9 cellular contexts compared by ENCODE assay signal in genomic region chr19:6362351-6362801, GRCh38. TPM values are rescaled to one million over a fixed set of nuclear protein-coding genes. Genes with fewer than 3 reads are reported as not detected.
DNase-seq lines count a peak whose midpoint lies in the region; ATAC-seq and TF ChIP-seq lines count a peak whose summit lies in the region.
"Had no signal": no experiment of that assay in that cellular context is flagged by ENCODE, and none has a peak within 500 bp of the region (broad histone marks: within the 10 kb centered on the region; RNA-seq: fewer than 3 reads in every experiment).

No MANE protein-coding gene starts in this region.

- no peaks in the 10 kb centered on the region for H4K20me1 ChIP-seq in Karpas-422 (ENCODE audit: insufficient read depth, low read depth, low read length)

- peak overlapping the region; percentile 98 for H3K4me2 ChIP-seq in Karpas-422 (ENCODE audit: low read depth, low read length, poor library complexity, severe bottlenecking)

- intact Hi-C loops in lower lobe of right lung (cut with DNase I): no loop called here
- intact Hi-C loops in tibial artery (cut with DNase I; ENCODE audit: low total_unique reads): no loop called here

- no peaks in the 10 kb centered on the region for H3K27me3 ChIP-seq in Karpas-422 (ENCODE audit: low read length)
- H3K27me3 ChIP-seq in lower lobe of right lung (ENCODE audit: low read depth): no peaks in the 10 kb centered on the region
- no peaks in the 10 kb centered on the region for H3K27me3 ChIP-seq in tibial artery

- H3K4me1 ChIP-seq in Karpas-422 (ENCODE audit: low read length): peaks cover 7% of the 10 kb centered on the region
- H3K4me1 ChIP-seq in lower lobe of right lung: peaks cover 18% of the 10 kb centered on the region
- H3K4me1 ChIP-seq in tibial artery: peaks cover 0 to 13% (median 9%) of the 10 kb centered on the region in 4 donors

- in situ Hi-C loops in ACHN (cut with HindIII; ENCODE audit: low pct_ligation_motif_present, low pct_unique_long_range_greater_than_20kb, low sequenced_read_pairs): no loop called here
- in situ Hi-C loops in astrocyte of the cerebellum (cut with HindIII; ENCODE audit: low sequenced_read_pairs): no loop called here

- H3K27ac ChIP-seq in Karpas-422 (ENCODE audit: low read length) (peak overlapping the region; percentile 55), lower lobe of right lung (peak overlapping the region; percentile 91), tibial artery (peak overlapping the region; percentile 83 to 97)

- peaks cover 21% of the 10 kb centered on the region for H3K79me2 ChIP-seq in Karpas-422 (ENCODE audit: low read length)

- H3K36me3 ChIP-seq in Karpas-422 (ENCODE audit: insufficient read depth, low read length): peaks cover 12% of the 10 kb centered on the region
- peaks cover 45% of the 10 kb centered on the region for H3K36me3 ChIP-seq in lower lobe of right lung
- H3K36me3 ChIP-seq in tibial artery: peaks cover 34 to 40% (median 34%) of the 10 kb centered on the region in 3 donors

- H3K9ac ChIP-seq in Karpas-422 (ENCODE audit: low read length): peak overlapping the region; percentile 90

- ATAC-seq in lower lobe of right lung (no peak), HG02678 (IDR thresholded peaks at IDR 0.05; ENCODE audit: unreplicated experiment) (no peak)

- DNase-seq in ACHN (peak; percentile 2), Karpas-422 (peak; percentile 46), astrocyte of the cerebellum (ENCODE audit: low read depth) (no peak), lower lobe of right lung (no peak), tibial artery (no peak), NCI-H1694 treated with DMSO at 0.1 percent for 48 hours (lab: John Stamatoyannopoulos, UW) (no peak), cortex of kidney (lab: John Stamatoyannopoulos, UW) (no peak)

- no peaks in the 10 kb centered on the region for H3K9me3 ChIP-seq in Karpas-422 (ENCODE audit: low read length)
- no peaks in the 10 kb centered on the region for H3K9me3 ChIP-seq in lower lobe of right lung
- no peaks in the 10 kb centered on the region for H3K9me3 ChIP-seq in tibial artery

- H3K9me2 ChIP-seq in Karpas-422 (replicated peaks; ENCODE audit: insufficient read depth, low read length): no peaks in the 10 kb centered on the region

- TF ChIP-seq CTCF in astrocyte of the cerebellum (IDR thresholded peaks at IDR 0.05; ENCODE audit: low read depth, low read length, missing control alignments) (no peak), lower lobe of right lung (IDR thresholded peaks at IDR 0.05) (no peak), tibial artery (IDR thresholded peaks at IDR 0.05) (no peak)

- H3K4me3 ChIP-seq in Karpas-422 (ENCODE audit: low read length): peak overlapping the region; percentile 92
- H3K4me3 ChIP-seq in astrocyte of the cerebellum (ENCODE audit: low read depth, low read length): peak overlapping the region; percentile 59
- peak overlapping the region; percentile 95 for H3K4me3 ChIP-seq in lower lobe of right lung
- peak overlapping the region; percentile 76 to 98 for H3K4me3 ChIP-seq in tibial artery

- H2AFZ ChIP-seq in Karpas-422 (ENCODE audit: low read length): peak overlapping the region; percentile 26; the same call in 1 of the 2 replicates

RNA-seq across cellular contexts. Expression of gene CLPP, which starts 1.0 kb away (rescaled TPM):
- 52.1 and 128 TPM in 2 replicates for total RNA-seq in Karpas-422 (2014; rRNA removed; shearing (Covaris generic); ENCODE audit: low replicate concordance)
- 48.7 TPM for total RNA-seq in lower lobe of right lung

RNA-seq across cellular contexts. Expression of gene ALKBH7, which starts 10.2 kb away (rescaled TPM):
- total RNA-seq in Karpas-422 (2014; rRNA removed; shearing (Covaris generic); ENCODE audit: low replicate concordance): 94.7 and 95.7 TPM in 2 replicates
- total RNA-seq in lower lobe of right lung: 61.5 TPM

RNA-seq across cellular contexts. Expression of gene PSPN, which starts 13.4 kb away (rescaled TPM):
- 0.76 and 1.0 TPM in 2 replicates for total RNA-seq in Karpas-422 (2014; rRNA removed; shearing (Covaris generic); ENCODE audit: low replicate concordance)
- 2.2 TPM for total RNA-seq in lower lobe of right lung

RNA-seq across cellular contexts. Expression of gene ACER1, which starts 29.0 kb away (rescaled TPM):
- total RNA-seq in Karpas-422 (2014; rRNA removed; shearing (Covaris generic); ENCODE audit: low replicate concordance): not detected in 2 replicates
- not detected for total RNA-seq in lower lobe of right lung
- total RNA-seq: lung microvascular endothelial cell had no signal

RNA-seq across cellular contexts. Expression of gene GTF2F1, which starts 30.6 kb away (rescaled TPM):
- 18.2 and 35.4 TPM in 2 replicates for total RNA-seq in Karpas-422 (2014; rRNA removed; shearing (Covaris generic); ENCODE audit: low replicate concordance)
- 49.4 TPM for total RNA-seq in lower lobe of right lung

Comparison
In these comparisons a context has a peak if more than half of its experiments do, and no peak if none do; other contexts are left out.
1. DNase-seq: peak in ACHN (single experiment) and Karpas-422 (single experiment); none in astrocyte of the cerebellum (single experiment), lower lobe of right lung (single experiment), tibial artery (0 of 2), NCI-H1694 treated with DMSO at 0.1 percent for 48 hours (single experiment) and cortex of kidney (single experiment).
2. Peak in every context shown above with its lines, with median percentiles within 50 percentile points of each other: H3K27ac ChIP-seq and H3K4me3 ChIP-seq.